11 cellular contexts compared by ENCODE assay signal in the genomic region with DNA sequence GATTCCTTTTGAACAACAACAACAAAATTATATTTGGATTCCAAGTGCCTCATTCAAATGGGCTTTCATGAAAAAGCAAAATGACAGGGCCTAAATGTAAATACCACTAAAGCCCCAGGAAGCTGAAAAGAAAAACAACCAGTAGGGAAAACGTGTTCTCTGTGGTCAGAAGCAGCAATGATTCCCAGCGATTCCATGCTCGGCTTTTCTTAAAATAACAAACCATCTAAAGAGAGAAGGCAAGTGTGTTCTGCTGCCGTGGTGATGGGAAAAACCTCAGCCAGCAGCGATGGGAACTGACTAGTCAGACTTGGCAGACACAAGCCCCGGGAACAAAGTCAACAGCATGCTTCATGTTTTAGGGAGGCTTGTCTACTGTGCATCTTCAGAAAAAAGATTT.
DNase-seq lines count a peak whose midpoint lies in the region; ATAC-seq and TF ChIP-seq lines count a peak whose summit lies in the region.
"Had no signal": no experiment of that assay in that cellular context is flagged by ENCODE, and none has a peak within 500 bp of the region (broad histone marks: within the 10 kb centered on the region; RNA-seq: fewer than 3 reads in every experiment).

No MANE protein-coding gene starts in this region.

- H3K4me2 ChIP-seq in IMR-90 (ENCODE audit: low read depth, low read length), result peak overlapping the region; percentile 16; the same call in 1 of the 2 replicates

- POLR2A ChIA-PET in IMR-90 (lab: Charles Lee; ENCODE audit: unreplicated experiment), result no interaction called here

- H3K27ac ChIP-seq in IMR-90 (ENCODE audit: insufficient read depth, low read length) (no peak overlapping the region), coronary artery (peak overlapping the region; percentile 53 to 67), thyroid gland (peak overlapping the region in 2 of 3 donors; percentile 13 to 19)

- TF ChIP-seq POLR2A in IMR-90 (IDR thresholded peaks at IDR 0.05; ENCODE audit: low read depth, low read length) (no peak), thyroid gland (IDR thresholded peaks at IDR 0.05) (no peak)

- H2BK15ac ChIP-seq in IMR-90 (ENCODE audit: low read depth, low read length), result no peak overlapping the region

- peak; percentile 93 for ATAC-seq in IMR-90 (ENCODE audit: low read depth)
- no peak for ATAC-seq in stimulated activated naive CD8-positive, alpha-beta T cell treated with anti-CD3 and anti-CD28 coated beads, Interleukin-15, amount 100 ng/mL, for 72 hours
- no peak for ATAC-seq in HG03196 (IDR thresholded peaks at IDR 0.05; ENCODE audit: unreplicated experiment)

- no peak overlapping the region for H3K9ac ChIP-seq in IMR-90 (ENCODE audit: low read depth, low read length)

- no peaks in the 10 kb centered on the region for H3K79me1 ChIP-seq in IMR-90 (ENCODE audit: low read depth in 1 of 2, low read length in 2 of 2)

- H3K4me3 ChIP-seq in IMR-90 (ENCODE audit: insufficient read depth, low read depth, low read length) (no peak overlapping the region), coronary artery (peak overlapping the region; percentile 21), thyroid gland (replicated peaks in 1 of 3) (no peak overlapping the region)

- TF ChIP-seq CTCF in IMR-90 (conservative IDR thresholded peaks at IDR 0.05; ENCODE audit: low read depth, low read length), result no peak
- no peak for TF ChIP-seq CTCF in coronary artery (IDR thresholded peaks at IDR 0.05)
- no peak for TF ChIP-seq CTCF in thyroid gland (IDR thresholded peaks at IDR 0.05)

- no peak overlapping the region for H3K14ac ChIP-seq in IMR-90 (replicated peaks; ENCODE audit: low read depth, low read length)

- DNase-seq in IMR-90, result peak; percentile 99
- peak; percentile 79 for DNase-seq in coronary artery (ENCODE audit: low spot score)
- peak; percentile 20 for DNase-seq in left kidney (ENCODE audit: low read depth, low spot score)
- peak; percentile 67 to 73 for DNase-seq in thyroid gland
- DNase-seq in NCI-H2227 treated with DMSO at 0.1 percent for 48 hours (lab: John Stamatoyannopoulos, UW), result no peak
- no peak for DNase-seq in stimulated activated naive CD8-positive, alpha-beta T cell treated with anti-CD3 and anti-CD28 coated beads, Interleukin-15, amount 100 ng/mL, for 72 hours
- no peak for DNase-seq in activated naive CD4-positive, alpha-beta T cell treated with Interleukin-2 at 50 U/mL for 16 hours
- DNase-seq: activated T-cell treated with anti-CD3 and anti-CD28 coated beads, Interleukin-2, amount 50 U/mL, for 1 hour; NCI-H510A; stimulated activated CD4-positive, alpha-beta T cell treated with anti-CD3 and anti-CD28 coated beads, Interleukin-12 subunit alpha, Interleukin-12 subunit beta, amount 100 ng/mL, for 4 hours had no signal

- H4K91ac ChIP-seq in IMR-90 (ENCODE audit: insufficient read depth, low read depth, low read length), result no peak overlapping the region

- no peak overlapping the region for H2AK9ac ChIP-seq in IMR-90 (replicated peaks; ENCODE audit: low read depth, low read length, poor library complexity)

- dilution Hi-C loops in IMR-90 (cut with HindIII; ENCODE audit: low sequenced_read_pairs, unreplicated experiment), result no loop called here

- peaks cover 1% of the 10 kb centered on the region; the same call in 1 of the 2 replicates for H3K4me1 ChIP-seq in IMR-90 (ENCODE audit: control insufficient read depth, insufficient read depth, low read length)
- H3K4me1 ChIP-seq in thyroid gland, result peaks cover 3 to 12% of the 10 kb centered on the region in 2 donors

- no peaks in the 10 kb centered on the region; the same call in 1 of the 2 replicates for H4K20me1 ChIP-seq in IMR-90 (ENCODE audit: insufficient read depth, low read length)

- no peak overlapping the region for H3K4me3 Mint-ChIP-seq in stimulated activated naive CD8-positive, alpha-beta T cell treated with anti-CD3 and anti-CD28 coated beads, Interleukin-15, amount 100 ng/mL, for 72 hours

- WGBS in IMR-90 (ENCODE audit: extremely low coverage in 2 of 2, insufficient read length in 1 of 2), 2 experiments, result 0% methylated on average over 1 of the region's 6 CpGs; no CpG with 5 or more reads in 1 of the 2 experiments
- 7 to 14% methylated on average over 6 of the region's 6 CpGs for WGBS in thyroid gland, 2 donors

- no peak overlapping the region for H4K8ac ChIP-seq in IMR-90 (ENCODE audit: low read depth in 2 of 2, low read length in 2 of 2)

- H3K23ac ChIP-seq in IMR-90 (ENCODE audit: low read depth, low read length), result no peak overlapping the region

- H3K27me3 Mint-ChIP-seq in stimulated activated naive CD8-positive, alpha-beta T cell treated with anti-CD3 and anti-CD28 coated beads, Interleukin-15, amount 100 ng/mL, for 72 hours, result no peaks in the 10 kb centered on the region

- TF ChIP-seq RAD21 in IMR-90 (IDR thresholded peaks at IDR 0.05; ENCODE audit: low read length), result peak; percentile 19; the same call in 1 of the 2 replicates

- no peak overlapping the region for H2BK5ac ChIP-seq in IMR-90 (ENCODE audit: low read depth, low read length, poor library complexity, severe bottlenecking)

- H3K56ac ChIP-seq in IMR-90 (ENCODE audit: extremely low read depth, insufficient read depth, low read length), result no peak overlapping the region

- no peaks in the 10 kb centered on the region for H3K36me3 ChIP-seq in IMR-90 (ENCODE audit: control insufficient read depth, insufficient read depth, low read length)
- H3K36me3 ChIP-seq in thyroid gland, result no peaks in the 10 kb centered on the region

- no peak overlapping the region for H3K4ac ChIP-seq in IMR-90 (ENCODE audit: low read depth, low read length)

- no peak overlapping the region for H2BK120ac ChIP-seq in IMR-90 (ENCODE audit: low read depth, low read length)

- no peak overlapping the region for H2BK20ac ChIP-seq in IMR-90 (ENCODE audit: low read depth, low read length)

- no peak overlapping the region for H2AFZ ChIP-seq in IMR-90 (replicated peaks; ENCODE audit: low read length, poor library complexity)

- H3K9me3 Mint-ChIP-seq in stimulated activated naive CD8-positive, alpha-beta T cell treated with anti-CD3 and anti-CD28 coated beads, Interleukin-15, amount 100 ng/mL, for 72 hours, result peaks cover 0 to 6% of the 10 kb centered on the region in 2 donors

- in situ Hi-C loops in IMR-90 (cut with MboI; ENCODE audit: low sequenced_read_pairs), result no loop called here

- H3K27me3 ChIP-seq in IMR-90 (ENCODE audit: control insufficient read depth, insufficient read depth, low read length) (no peaks in the 10 kb centered on the region), thyroid gland (no peaks in the 10 kb centered on the region)

- no peaks in the 10 kb centered on the region for H3K9me1 ChIP-seq in IMR-90 (ENCODE audit: insufficient read depth, low read length)

- CTCF ChIA-PET in IMR-90 (lab: Yijun Ruan, JAX), result no interaction called here

- no TSS peak for BruUV-seq in IMR-90 (replicated peaks; lab: Mats Ljungman, UMichigan)

- H3K4me1 Mint-ChIP-seq in stimulated activated naive CD8-positive, alpha-beta T cell treated with anti-CD3 and anti-CD28 coated beads, Interleukin-15, amount 100 ng/mL, for 72 hours, result peaks cover 58% of the 10 kb centered on the region

- no peak overlapping the region for H3K18ac ChIP-seq in IMR-90 (ENCODE audit: low read depth, low read length)

- H3K9me3 ChIP-seq in IMR-90 (ENCODE audit: control insufficient read depth, insufficient read depth, low read length), result no peaks in the 10 kb centered on the region
- no peaks in the 10 kb centered on the region for H3K9me3 ChIP-seq in thyroid gland

- H2AK5ac ChIP-seq in IMR-90 (ENCODE audit: low read depth, low read length), result no peak overlapping the region

- intact Hi-C loops in IMR-90 (cut with micrococcal nuclease), result no loop called here
- intact Hi-C loops in thyroid gland (cut with DNase I), result no loop called here

- H4K5ac ChIP-seq in IMR-90 (ENCODE audit: low read depth, low read length), result no peak overlapping the region

- H3K27ac Mint-ChIP-seq in stimulated activated naive CD8-positive, alpha-beta T cell treated with anti-CD3 and anti-CD28 coated beads, Interleukin-15, amount 100 ng/mL, for 72 hours, result no peak overlapping the region

TF ChIP-seq in IMR-90, 13 proteins besides CTCF, POLR2A, EP300 and RAD21:
- peak; percentile 97 for TF ChIP-seq BHLHE40 (IDR thresholded peaks at IDR 0.05; ENCODE audit: low read depth, low read length)
- peak; percentile 43 for TF ChIP-seq RCOR1 (IDR thresholded peaks at IDR 0.05; ENCODE audit: insufficient replicate concordance, low read length)
- peak; percentile 91 for TF ChIP-seq MXI1 (IDR thresholded peaks at IDR 0.05; ENCODE audit: borderline replicate concordance, low read depth, low read length)
- TF ChIP-seq FOS (IDR thresholded peaks at IDR 0.05; ENCODE audit: low read depth, low read length), result peak; percentile 31; the same call in 1 of the 2 replicates
- TF ChIP-seq CEBPB (IDR thresholded peaks at IDR 0.05; ENCODE audit: low read depth, low read length), result no peak
- no peak for TF ChIP-seq RFX5 (IDR thresholded peaks at IDR 0.05; ENCODE audit: low read depth, low read length)

Comparison
In these comparisons a context has a peak if more than half of its experiments do, and no peak if none do; other contexts are left out.
1. DNase-seq: peak in IMR-90 (single experiment), coronary artery (single experiment), left kidney (single experiment) and thyroid gland (2 of 2); none in NCI-H2227 treated with DMSO at 0.1 percent for 48 hours (single experiment), stimulated activated naive CD8-positive, alpha-beta T cell treated with anti-CD3 and anti-CD28 coated beads, Interleukin-15, amount 100 ng/mL, for 72 hours (0 of 2) and activated naive CD4-positive, alpha-beta T cell treated with Interleukin-2 at 50 U/mL for 16 hours (single experiment).